Comparison of ENCODE assay signal across 17 cellular contexts in genomic region chr1:8213676-8214075, GRCh38.
"Had no signal": no experiment of that assay in that cellular context is flagged by ENCODE, and none has a peak within 500 bp of the region (broad histone marks: within the 10 kb centered on the region; RNA-seq: fewer than 3 reads in every experiment).

No MANE protein-coding gene starts in this region.

- H3K9me3 ChIP-seq: transverse colon had no signal

- H3K27ac Mint-ChIP-seq: activated CD4-positive, alpha-beta T cell treated with anti-CD3 and anti-CD28 coated beads, Interleukin-2, amount 10 ng/mL, durations not matched to agents 7 days and 5 days; activated naive CD4-positive, alpha-beta T cell treated with anti-CD3 and anti-CD28 coated beads, Interleukin-2, amount 10 ng/mL, durations not matched to agents 7 days and 5 days; activated T-helper 2 cell treated with anti-CD3 and anti-CD28 coated beads, Interferon-gamma antibody, Interleukin-2, Interleukin-4, amounts not matched to agents 10 μg/mL and 5 μg/mL and 100 μg/mL, durations not matched to agents 14 hours and 24 hours and 36 hours; endodermal cell; memory B cell had no signal

- H3K27me3 ChIP-seq: transverse colon had no signal

- H3K9me3 Mint-ChIP-seq: activated CD4-positive, alpha-beta T cell treated with anti-CD3 and anti-CD28 coated beads, Interleukin-2, amount 10 ng/mL, durations not matched to agents 7 days and 5 days; activated naive CD4-positive, alpha-beta T cell treated with anti-CD3 and anti-CD28 coated beads, Interleukin-2, amount 10 ng/mL, durations not matched to agents 7 days and 5 days; activated T-helper 2 cell treated with anti-CD3 and anti-CD28 coated beads, Interferon-gamma antibody, Interleukin-2, Interleukin-4, amounts not matched to agents 10 μg/mL and 5 μg/mL and 100 μg/mL, durations not matched to agents 14 hours and 24 hours and 36 hours; endodermal cell; memory B cell; neural progenitor cell; stimulated activated naive CD8-positive, alpha-beta T cell treated with anti-CD3 and anti-CD28 coated beads, Interleukin-15, amount 100 ng/mL, for 72 hours had no signal

- H3K4me3 Mint-ChIP-seq: activated CD4-positive, alpha-beta T cell treated with anti-CD3 and anti-CD28 coated beads, Interleukin-2, amount 10 ng/mL, durations not matched to agents 7 days and 5 days; activated naive CD4-positive, alpha-beta T cell treated with anti-CD3 and anti-CD28 coated beads, Interleukin-2, amount 10 ng/mL, durations not matched to agents 7 days and 5 days; brain; endodermal cell; memory B cell; neural progenitor cell; stimulated activated naive CD8-positive, alpha-beta T cell treated with anti-CD3 and anti-CD28 coated beads, Interleukin-15, amount 100 ng/mL, for 72 hours had no signal

- H3K4me3 ChIP-seq: neural progenitor cell, skin epidermis, transverse colon had no signal

- H3K4me2 ChIP-seq: neural progenitor cell had no signal

- H3K36me3 ChIP-seq: neural progenitor cell, transverse colon had no signal

- H3K36me3 Mint-ChIP-seq: activated naive CD4-positive, alpha-beta T cell treated with anti-CD3 and anti-CD28 coated beads, Interleukin-2, amount 10 ng/mL, durations not matched to agents 7 days and 5 days; memory B cell; neural progenitor cell had no signal

- H3K9ac ChIP-seq: neural progenitor cell had no signal

- H3K27ac ChIP-seq: neural progenitor cell, skin epidermis, transverse colon had no signal

- ATAC-seq: left colon; stimulated activated naive CD8-positive, alpha-beta T cell treated with anti-CD3 and anti-CD28 coated beads, Interleukin-15, amount 100 ng/mL, for 72 hours had no signal

- DNase-seq: activated CD4-positive, alpha-beta T cell treated with anti-CD3 and anti-CD28 coated beads, Interleukin-2, amount 10 ng/mL, durations not matched to agents 7 days and 5 days; activated CD4-positive, CD25-positive, alpha-beta regulatory T cell; activated naive CD4-positive, alpha-beta T cell treated with anti-CD3 and anti-CD28 coated beads, Interleukin-2, amount 10 ng/mL, durations not matched to agents 7 days and 5 days; cerebellar nuclear complex; endodermal cell; erythroblast; glutamatergic neuron; left colon; stimulated activated CD4-positive, alpha-beta T cell treated with anti-CD3 and anti-CD28 coated beads, Interleukin-4, amount 100 ng/mL, for 4 hours; stimulated activated naive CD8-positive, alpha-beta T cell treated with anti-CD3 and anti-CD28 coated beads, Interleukin-15, amount 100 ng/mL, for 72 hours; T-helper 2 cell; transverse colon had no signal
